Comparison of ENCODE assay signal across 28 cellular contexts in the genomic region with DNA sequence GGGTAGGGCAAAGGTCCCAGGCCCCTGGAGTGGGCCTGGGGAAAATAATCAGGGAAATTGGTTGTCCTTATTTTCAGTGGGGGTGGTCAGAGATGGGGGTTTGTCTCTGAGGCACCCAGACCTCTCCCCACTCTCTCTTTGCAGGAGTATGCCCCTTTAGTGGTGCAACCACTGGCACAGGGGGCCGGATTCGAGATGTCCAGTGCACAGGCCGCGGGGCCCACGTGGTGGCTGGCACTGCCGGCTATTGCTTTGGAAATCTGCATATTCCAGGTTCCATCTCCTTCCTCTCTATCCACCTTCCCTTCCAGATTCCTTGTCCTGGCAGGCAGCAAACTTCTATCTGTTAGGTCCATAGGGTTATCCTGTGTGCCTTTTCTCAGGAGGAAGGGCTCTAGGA. TPM values are rescaled to one million over a fixed set of nuclear protein-coding genes. Genes with fewer than 3 reads are reported as not detected.
"Had no signal": no experiment of that assay in that cellular context is flagged by ENCODE, and none has a peak within 500 bp of the region (broad histone marks: within the 10 kb centered on the region; RNA-seq: fewer than 3 reads in every experiment).

No MANE protein-coding gene starts in this region.

- H3K4me3 ChIP-seq: stomach, suprapubic skin, testis, thoracic aorta, thyroid gland, tibial artery, tibial nerve, transverse colon, upper lobe of left lung, upper lobe of right lung, uterus, vagina had no signal

- H3K27me3 Mint-ChIP-seq: stimulated activated memory B cell treated with anti-CD40 and anti-IgM and Interleukin-4, amounts not matched to agents 10 μg/mL and 1 μg/mL and 100 μg/mL, for 72 hours; stimulated activated naive B cell treated with anti-CD40 and anti-IgM and Interleukin-4, amounts not matched to agents 10 μg/mL and 1 μg/mL and 100 μg/mL, for 72 hours; stimulated activated naive CD8-positive, alpha-beta T cell treated with anti-CD3 and anti-CD28 coated beads, Interleukin-15, amount 100 ng/mL, for 72 hours; stimulated activated naive CD8-positive, alpha-beta T cell treated with anti-CD3 and anti-CD28 coated beads, Interleukin-15, Interleukin-2, amounts not matched to agents 100 ng/mL and 50 ng/mL, for 24 hours; type B pancreatic cell had no signal

- H3K27ac Mint-ChIP-seq: stimulated activated effector memory CD8-positive, alpha-beta T cell treated with anti-CD3 and anti-CD28 coated beads, Interleukin-12 subunit alpha, Interleukin-12 subunit beta, amount 100 ng/mL, for 72 hours; stimulated activated memory B cell treated with anti-CD40 and anti-IgM and Interleukin-4, amounts not matched to agents 10 μg/mL and 1 μg/mL and 100 μg/mL, for 72 hours; stimulated activated naive B cell treated with anti-CD40 and anti-IgM and Interleukin-4, amounts not matched to agents 10 μg/mL and 1 μg/mL and 100 μg/mL, for 72 hours; stimulated activated naive CD8-positive, alpha-beta T cell treated with anti-CD3 and anti-CD28 coated beads, Interleukin-15, amount 100 ng/mL, for 72 hours; stimulated activated naive CD8-positive, alpha-beta T cell treated with anti-CD3 and anti-CD28 coated beads, Interleukin-15, Interleukin-2, amounts not matched to agents 100 ng/mL and 50 ng/mL, for 24 hours; type B pancreatic cell had no signal

- H3K36me3 ChIP-seq: uterus had no signal

- ATAC-seq: stimulated activated effector memory CD8-positive, alpha-beta T cell treated with anti-CD3 and anti-CD28 coated beads, Interleukin-12 subunit alpha, Interleukin-12 subunit beta, amount 100 ng/mL, for 72 hours; stimulated activated memory B cell treated with anti-CD40 and anti-IgM and Interleukin-4, amounts not matched to agents 10 μg/mL and 1 μg/mL and 100 μg/mL, for 72 hours; stimulated activated naive B cell treated with anti-CD40 and anti-IgM and Interleukin-4, amounts not matched to agents 10 μg/mL and 1 μg/mL and 100 μg/mL, for 72 hours; stimulated activated naive CD8-positive, alpha-beta T cell treated with anti-CD3 and anti-CD28 coated beads, Interleukin-15, amount 100 ng/mL, for 72 hours; stimulated activated naive CD8-positive, alpha-beta T cell treated with anti-CD3 and anti-CD28 coated beads, Interleukin-15, Interleukin-2, amounts not matched to agents 100 U/mL and 50 U/mL, for 24 hours; upper lobe of right lung had no signal

- H3K9me3 ChIP-seq: stomach, suprapubic skin, testis, thoracic aorta, thyroid gland, tibial artery, tibial nerve, transverse colon, upper lobe of left lung, upper lobe of right lung, uterus, vagina had no signal

- H3K4me3 Mint-ChIP-seq: stimulated activated effector memory CD8-positive, alpha-beta T cell treated with anti-CD3 and anti-CD28 coated beads, Interleukin-12 subunit alpha, Interleukin-12 subunit beta, amount 100 ng/mL, for 72 hours; stimulated activated memory B cell treated with anti-CD40 and anti-IgM and Interleukin-4, amounts not matched to agents 10 μg/mL and 1 μg/mL and 100 μg/mL, for 72 hours; stimulated activated naive B cell treated with anti-CD40 and anti-IgM and Interleukin-4, amounts not matched to agents 10 μg/mL and 1 μg/mL and 100 μg/mL, for 72 hours; stimulated activated naive CD8-positive, alpha-beta T cell treated with anti-CD3 and anti-CD28 coated beads, Interleukin-15, amount 100 ng/mL, for 72 hours; stimulated activated naive CD8-positive, alpha-beta T cell treated with anti-CD3 and anti-CD28 coated beads, Interleukin-15, Interleukin-2, amounts not matched to agents 100 ng/mL and 50 ng/mL, for 24 hours; type B pancreatic cell had no signal

- H3K27me3 ChIP-seq: stomach, suprapubic skin, testis, thyroid gland, tibial artery, tibial nerve, transverse colon, upper lobe of left lung, upper lobe of right lung, uterus, vagina had no signal

- DNase-seq: stimulated activated CD4-positive, alpha-beta T cell treated with anti-CD3 and anti-CD28 coated beads, Interleukin-2, amount 100 ng/mL, for 48 hours; stimulated activated CD4-positive, alpha-beta T cell treated with anti-CD3 and anti-CD28 coated beads, Interleukin-4, amount 100 ng/mL, for 1 hour; stimulated activated CD4-positive, alpha-beta T cell treated with anti-CD3 and anti-CD28 coated beads, Interleukin-4, amount 100 ng/mL, for 24 hours; stimulated activated CD4-positive, alpha-beta T cell treated with anti-CD3 and anti-CD28 coated beads, Interleukin-4, amount 100 ng/mL, for 4 hours; stimulated activated CD8-positive, alpha-beta memory T cell treated with anti-CD3 and anti-CD28 coated beads, Interleukin-4, amount 100 ng/mL, for 48 hours; stimulated activated naive B cell treated with anti-CD40 and anti-IgM and Interleukin-4, amounts not matched to agents 10 μg/mL and 1 μg/mL and 100 μg/mL, for 72 hours; stimulated activated naive CD4-positive, alpha-beta T cell; stimulated activated naive CD4-positive, alpha-beta T cell treated with Interleukin-2 at 50 U/mL for 16 hours; stimulated activated naive CD8-positive, alpha-beta T cell treated with anti-CD3 and anti-CD28 coated beads, Interleukin-15, amount 100 ng/mL, for 72 hours; stimulated activated naive CD8-positive, alpha-beta T cell treated with anti-CD3 and anti-CD28 coated beads, Interleukin-15, Interleukin-2, amounts not matched to agents 100 U/mL and 50 U/mL, for 24 hours; stomach; substantia nigra; testis; thyroid gland; tibial artery; transverse colon; trophoblast cell; upper lobe of left lung; upper lobe of right lung; uterus had no signal

- H3K4me1 Mint-ChIP-seq: stimulated activated effector memory CD8-positive, alpha-beta T cell treated with anti-CD3 and anti-CD28 coated beads, Interleukin-12 subunit alpha, Interleukin-12 subunit beta, amount 100 ng/mL, for 72 hours; stimulated activated memory B cell treated with anti-CD40 and anti-IgM and Interleukin-4, amounts not matched to agents 10 μg/mL and 1 μg/mL and 100 μg/mL, for 72 hours; stimulated activated naive B cell treated with anti-CD40 and anti-IgM and Interleukin-4, amounts not matched to agents 10 μg/mL and 1 μg/mL and 100 μg/mL, for 72 hours; stimulated activated naive CD8-positive, alpha-beta T cell treated with anti-CD3 and anti-CD28 coated beads, Interleukin-15, amount 100 ng/mL, for 72 hours had no signal

- H3K4me1 ChIP-seq: stomach, suprapubic skin, testis, thyroid gland, tibial artery, tibial nerve, transverse colon, upper lobe of left lung, upper lobe of right lung, uterus, vagina had no signal

- H3K9me3 Mint-ChIP-seq: stimulated activated effector memory CD8-positive, alpha-beta T cell treated with anti-CD3 and anti-CD28 coated beads, Interleukin-12 subunit alpha, Interleukin-12 subunit beta, amount 100 ng/mL, for 72 hours; stimulated activated memory B cell treated with anti-CD40 and anti-IgM and Interleukin-4, amounts not matched to agents 10 μg/mL and 1 μg/mL and 100 μg/mL, for 72 hours; stimulated activated naive B cell treated with anti-CD40 and anti-IgM and Interleukin-4, amounts not matched to agents 10 μg/mL and 1 μg/mL and 100 μg/mL, for 72 hours; stimulated activated naive CD8-positive, alpha-beta T cell treated with anti-CD3 and anti-CD28 coated beads, Interleukin-15, amount 100 ng/mL, for 72 hours; stimulated activated naive CD8-positive, alpha-beta T cell treated with anti-CD3 and anti-CD28 coated beads, Interleukin-15, Interleukin-2, amounts not matched to agents 100 ng/mL and 50 ng/mL, for 24 hours; type B pancreatic cell had no signal

- H3K27ac ChIP-seq: stomach, suprapubic skin, testis, thoracic aorta, thyroid gland, tibial artery, tibial nerve, transverse colon, upper lobe of left lung, upper lobe of right lung, uterus, vagina had no signal

RNA-seq across cellular contexts. Expression of a gene that starts 46.3 kb away (rescaled TPM):
- total RNA-seq: vagina had no signal
